Comparison of ENCODE assay signal across 1 cellular context in genomic region chr2:43023791-43024514, GRCh38.
TF ChIP-seq lines count a peak whose summit lies in the region.

No MANE protein-coding gene starts in this region.

TF ChIP-seq in A549, 52 proteins besides CTCF, POLR2A, EP300 and RAD21 (continued from another document):
- TF ChIP-seq REST (IDR thresholded peaks at IDR 0.05) (no peak), CBX8 (IDR thresholded peaks at IDR 0.05) (no peak), FOSB (CRISPR knock-in tag; IDR thresholded peaks at IDR 0.05) (no peak), ELK1 (IDR thresholded peaks at IDR 0.05; ENCODE audit: low read depth, low read length) (no peak), PHF8 (IDR thresholded peaks at IDR 0.05; ENCODE audit: borderline replicate concordance, low read depth) (no peak), NFE2L2 (conservative IDR thresholded peaks at IDR 0.05; ENCODE audit: low read length) (no peak), POLR2AphosphoS2 (conservative IDR thresholded peaks at IDR 0.05; ENCODE audit: low read length) (no peak), RCOR1 (IDR thresholded peaks at IDR 0.05; ENCODE audit: low read depth, low read length) (no peak)
